8 cellular contexts compared by ENCODE assay signal in the genomic region with DNA sequence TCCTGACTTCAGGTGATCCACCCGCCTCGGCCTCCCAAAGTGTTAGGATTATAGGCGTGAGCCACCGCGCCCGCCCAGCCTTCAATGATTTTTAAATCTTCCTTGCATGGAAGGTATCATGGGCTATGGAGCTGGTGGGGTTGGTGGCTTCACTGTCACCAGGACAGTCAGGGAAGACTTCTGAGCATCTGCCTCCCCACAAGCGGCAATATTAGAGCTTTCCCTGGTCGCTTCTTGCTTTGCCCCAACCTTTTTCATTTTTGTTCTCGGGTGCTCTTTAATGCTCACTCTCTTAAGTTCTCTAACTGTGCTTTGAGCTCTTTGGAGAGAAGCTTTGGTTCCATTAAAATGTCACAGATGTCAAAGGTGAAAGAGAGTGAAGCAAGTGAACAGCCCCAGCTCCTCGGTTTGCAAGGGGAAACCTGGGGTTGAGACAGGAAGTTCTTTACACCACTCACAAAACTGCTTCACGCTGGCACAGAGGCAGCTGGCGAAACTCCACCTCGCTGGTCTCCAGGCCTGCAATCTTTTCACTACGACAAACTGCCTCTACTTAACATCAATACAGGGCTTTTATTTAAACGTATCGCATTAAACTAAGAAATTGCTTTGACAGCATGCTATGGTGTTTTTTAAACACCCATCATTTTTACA.
DNase-seq lines count a peak whose midpoint lies in the region; ATAC-seq and TF ChIP-seq lines count a peak whose summit lies in the region.
"Had no signal": no experiment of that assay in that cellular context is flagged by ENCODE, and none has a peak within 500 bp of the region (broad histone marks: within the 10 kb centered on the region; RNA-seq: fewer than 3 reads in every experiment).

No MANE protein-coding gene starts in this region.

- H3K9me3 ChIP-seq in KOPT-K1 (ENCODE audit: insufficient read depth, low read length, poor library complexity, severe bottlenecking) (no peaks in the 10 kb centered on the region), spleen (no peaks in the 10 kb centered on the region)

- TF ChIP-seq POLR2A in spleen (IDR thresholded peaks at IDR 0.05) = no peak

- no peak overlapping the region for H3K4me3 ChIP-seq in spleen

- H3K4me1 ChIP-seq in spleen = peaks cover 0 to 9% (median 0%) of the 10 kb centered on the region in 6 donors

- H3K9me3 Mint-ChIP-seq in endothelial cell (ENCODE audit: unreplicated experiment) = no peaks in the 10 kb centered on the region
- H3K9me3 Mint-ChIP-seq: activated B cell treated with CpG ODN at 0.5 μM for 24 hours had no signal

- H3K27me3 Mint-ChIP-seq in endothelial cell (ENCODE audit: unreplicated experiment) = no peaks in the 10 kb centered on the region
- H3K27me3 Mint-ChIP-seq: activated B cell treated with CpG ODN at 0.5 μM for 24 hours had no signal

- WGBS in spleen, 5 donors = 56 to 62% (median 60%) methylated on average over 16 of the region's 16 CpGs

- ATAC-seq in GM18861 (IDR thresholded peaks at IDR 0.05; ENCODE audit: unreplicated experiment) (peak; percentile 98), GM21381 (IDR thresholded peaks at IDR 0.05; ENCODE audit: unreplicated experiment) (peak; percentile 82), GM21423 (IDR thresholded peaks at IDR 0.05; ENCODE audit: unreplicated experiment) (no peak)

- no peaks in the 10 kb centered on the region for H3K27me3 ChIP-seq in spleen (replicated peaks in 1 of 7)

- no peak overlapping the region for H3K4me3 Mint-ChIP-seq in endothelial cell (ENCODE audit: unreplicated experiment)
- H3K4me3 Mint-ChIP-seq: activated B cell treated with CpG ODN at 0.5 μM for 24 hours had no signal

- H3K27ac ChIP-seq in KOPT-K1 (ENCODE audit: low read depth, low read length, poor library complexity, severe bottlenecking) = peak overlapping the region; percentile 61
- H3K27ac ChIP-seq in spleen = no peak overlapping the region

- no peak for DNase-seq in endothelial cell (ENCODE audit: low spot score)
- DNase-seq in occipital lobe (lab: John Stamatoyannopoulos, UW) = no peak
- no peak for DNase-seq in spleen
- DNase-seq: activated B cell treated with CpG ODN at 0.5 μM for 24 hours had no signal

- H3K36me3 ChIP-seq in KOPT-K1 (ENCODE audit: insufficient read depth, low read length) (no peaks in the 10 kb centered on the region), spleen (peaks cover 0 to 92% (median 17%) of the 10 kb centered on the region in 6 donors)

- H3K36me3 Mint-ChIP-seq in endothelial cell (ENCODE audit: low read depth, unreplicated experiment) = peaks cover 41% of the 10 kb centered on the region

- TF ChIP-seq CTCF in endothelial cell (IDR thresholded peaks at IDR 0.05; ENCODE audit: unreplicated experiment) = no peak
- no peak for TF ChIP-seq CTCF in spleen (IDR thresholded peaks at IDR 0.05 in 8 of 11, conservative IDR thresholded peaks at IDR 0.05 in 3 of 11)

- H3K27ac Mint-ChIP-seq in endothelial cell (ENCODE audit: unreplicated experiment) = peak overlapping the region; percentile 5
- H3K27ac Mint-ChIP-seq: activated B cell treated with CpG ODN at 0.5 μM for 24 hours had no signal

- H3K4me1 Mint-ChIP-seq in endothelial cell (ENCODE audit: unreplicated experiment) = peaks cover 2% of the 10 kb centered on the region

- intact Hi-C loops in spleen (cut with DNase I; ENCODE audit: low total_unique reads) = no loop called here
